Comparison of ENCODE assay signal across 11 cellular contexts in genomic region chr20:43942213-43942590, GRCh38. TPM values are rescaled to one million over a fixed set of nuclear protein-coding genes. Genes with fewer than 3 reads are reported as not detected.
DNase-seq lines count a peak whose midpoint lies in the region; ATAC-seq, FAIRE-seq and TF ChIP-seq lines count a peak whose summit lies in the region.
"Had no signal": no experiment of that assay in that cellular context is flagged by ENCODE, and none has a peak within 500 bp of the region (broad histone marks: within the 10 kb centered on the region; RNA-seq: fewer than 3 reads in every experiment).

No MANE protein-coding gene starts in this region.

- H4K20me1 ChIP-seq in OCI-LY7 (ENCODE audit: insufficient read depth, low read length) = no peaks in the 10 kb centered on the region

- H3K9me3 ChIP-seq in heart right ventricle = no peaks in the 10 kb centered on the region
- H3K9me3 ChIP-seq in right atrium auricular region = no peaks in the 10 kb centered on the region
- H3K9me3 ChIP-seq in OCI-LY7 (ENCODE audit: low read length) = no peaks in the 10 kb centered on the region
- no peaks in the 10 kb centered on the region for H3K9me3 ChIP-seq in esophagus muscularis mucosa
- H3K9me3 ChIP-seq in effector memory CD4-positive, alpha-beta T cell (ENCODE audit: control insufficient read depth, low read length) = no peaks in the 10 kb centered on the region
- H3K9me3 ChIP-seq: Caco-2 had no signal

- peaks cover 0 to 12% (median 0%) of the 10 kb centered on the region in 7 donors for H3K27me3 ChIP-seq in heart right ventricle
- H3K27me3 ChIP-seq in right atrium auricular region = no peaks in the 10 kb centered on the region
- H3K27me3 ChIP-seq in esophagus muscularis mucosa = no peaks in the 10 kb centered on the region
- no peaks in the 10 kb centered on the region for H3K27me3 ChIP-seq in effector memory CD4-positive, alpha-beta T cell (replicated peaks; ENCODE audit: control insufficient read depth, insufficient read depth, low read length, poor library complexity, severe bottlenecking)

- POLR2A ChIA-PET in OCI-LY7 (lab: Charles Lee) = interaction anchor here (1.0 to 1.3 kb wide), 3 partner anchors 17 to 134 kb away, joined by 3 read pairs; no protein-coding TSS in a partner anchor

- 77 to 84% methylated on average over 1 of the region's 1 CpG for WGBS in heart right ventricle, 2 donors
- WGBS in esophagus muscularis mucosa = 100% methylated on average over 1 of the region's 1 CpG

- no peak for ATAC-seq in heart right ventricle

- H2AFZ ChIP-seq in OCI-LY7 (ENCODE audit: low read length) = peak overlapping the region; percentile 57; the same call in 1 of the 2 replicates

- H3K4me3 ChIP-seq in heart right ventricle (peak overlapping the region in 1 of 10 donors; percentile 24), right atrium auricular region (no peak overlapping the region), OCI-LY7 (ENCODE audit: low read depth, low read length, poor library complexity, severe bottlenecking) (no peak overlapping the region), esophagus muscularis mucosa (no peak overlapping the region)
- no peak overlapping the region for H3K4me3 ChIP-seq in effector memory CD4-positive, alpha-beta T cell (ENCODE audit: insufficient read depth, low read depth, low read length, poor library complexity, severe bottlenecking)

- H3K4me2 ChIP-seq in OCI-LY7 (ENCODE audit: low read length) = peak overlapping the region; percentile 51; the same call in 1 of the 2 replicates

- H3K4me1 ChIP-seq in heart right ventricle (peaks cover 2 to 83% (median 10%) of the 10 kb centered on the region in 9 donors), right atrium auricular region (peaks cover 0 to 23% of the 10 kb centered on the region in 2 donors), OCI-LY7 (ENCODE audit: insufficient read depth, low read length, poor library complexity, severe bottlenecking) (peaks cover 22% of the 10 kb centered on the region), esophagus muscularis mucosa (peaks cover 22 to 66% (median 53%) of the 10 kb centered on the region in 4 donors)
- peaks cover 22% of the 10 kb centered on the region for H3K4me1 ChIP-seq in effector memory CD4-positive, alpha-beta T cell (ENCODE audit: control insufficient read depth, insufficient read depth, low read length, poor library complexity, severe bottlenecking)
- H3K4me1 ChIP-seq: Caco-2 had no signal

- BruUV-seq in OCI-LY7 (replicated peaks; lab: Mats Ljungman, UMichigan) = no TSS peak

- no peak for TF ChIP-seq POLR2A in esophagus muscularis mucosa (IDR thresholded peaks at IDR 0.05; ENCODE audit: low read depth)

- H3K27ac ChIP-seq in heart right ventricle = peak overlapping the region in 6 of 10 donors; percentile 1 to 85 (median 40)
- no peak overlapping the region for H3K27ac ChIP-seq in right atrium auricular region
- no peak overlapping the region for H3K27ac ChIP-seq in OCI-LY7 (ENCODE audit: low read depth, low read length, poor library complexity, severe bottlenecking)
- H3K27ac ChIP-seq in esophagus muscularis mucosa (replicated peaks in 1 of 4) = peak overlapping the region in 3 of 4 donors; percentile 28 to 52 (median 33)
- H3K27ac ChIP-seq in effector memory CD4-positive, alpha-beta T cell (ENCODE audit: insufficient read depth, low read length, poor library complexity, severe bottlenecking) = no peak overlapping the region

- no peaks in the 10 kb centered on the region for H3K79me2 ChIP-seq in OCI-LY7 (ENCODE audit: insufficient read depth, low read depth, low read length)

- no peak for TF ChIP-seq CTCF in heart right ventricle (IDR thresholded peaks at IDR 0.05)
- TF ChIP-seq CTCF in right atrium auricular region (IDR thresholded peaks at IDR 0.05) = no peak
- no peak for TF ChIP-seq CTCF in OCI-LY7 (conservative IDR thresholded peaks at IDR 0.05; ENCODE audit: low read length)
- TF ChIP-seq CTCF in esophagus muscularis mucosa (IDR thresholded peaks at IDR 0.05) = no peak

- no peak for TF ChIP-seq EP300 in esophagus muscularis mucosa (IDR thresholded peaks at IDR 0.05)

- no peaks in the 10 kb centered on the region for H3K9me2 ChIP-seq in OCI-LY7 (ENCODE audit: insufficient read depth, low read length)

- intact Hi-C loops in heart right ventricle (cut with DNase I) = no loop called here
- intact Hi-C loops in OCI-LY7 (cut with micrococcal nuclease; ENCODE audit: unreplicated experiment) = no loop called here
- intact Hi-C loops in esophagus muscularis mucosa (cut with DNase I) = no loop called here

- CTCF ChIA-PET in OCI-LY7 (lab: Charles Lee; ENCODE audit: unreplicated experiment) = no interaction called here

- no peaks in the 10 kb centered on the region for H3K36me3 ChIP-seq in heart right ventricle
- no peaks in the 10 kb centered on the region for H3K36me3 ChIP-seq in right atrium auricular region
- H3K36me3 ChIP-seq in OCI-LY7 (ENCODE audit: insufficient read depth, low read length) = no peaks in the 10 kb centered on the region
- no peaks in the 10 kb centered on the region for H3K36me3 ChIP-seq in esophagus muscularis mucosa
- no peaks in the 10 kb centered on the region for H3K36me3 ChIP-seq in effector memory CD4-positive, alpha-beta T cell (ENCODE audit: control insufficient read depth, insufficient read depth, low read length)

- DNase-seq in heart right ventricle (no peak), right atrium auricular region (ENCODE audit: low spot score) (no peak), OCI-LY7 (ENCODE audit: low spot score) (no peak), esophagus muscularis mucosa (ENCODE audit: extremely low spot score) (no peak), urothelium cell line (ENCODE audit: low spot score) (no peak), ureter (ENCODE audit: low spot score) (no peak), NCI-H128 (lab: John Stamatoyannopoulos, UW; ENCODE audit: unreplicated experiment) (no peak)
- no peak for DNase-seq in effector memory CD4-positive, alpha-beta T cell
- DNase-seq: Caco-2 had no signal

- peak; percentile 66 for FAIRE-seq in urothelium cell line (lab: Jason Lieb, UNC)
- FAIRE-seq: colon had no signal

RNA-seq across cellular contexts. Expression of gene TOX2, which starts 27.6 kb away (rescaled TPM):
- total RNA-seq in heart right ventricle (1 to 10 TPM in 4 of 10 donors, under 1 TPM in 6; 0.25 to 1.6 (median 0.79) TPM), right atrium auricular region (under 1 TPM; 0.30 to 0.63 TPM), OCI-LY7 (2022) (0.23 and 0.39 TPM in 2 replicates), esophagus muscularis mucosa (10 to 100 TPM; 19.4 to 39.5 (median 32.8) TPM), ureter (3.9 TPM)
- polyA plus RNA-seq in heart right ventricle = 1 to 10 TPM; 1.5 to 2.0 TPM
- total RNA-seq in OCI-LY7 (2014; rRNA removed; shearing (Covaris generic)) = not detected in 2 replicates
- total RNA-seq: Caco-2, renal cortical epithelial cell had no signal

Comparison
In these comparisons a context has a peak if more than half of its experiments do, and no peak if none do; other contexts are left out.
1. H3K27ac ChIP-seq: peak in heart right ventricle (6 of 10) and esophagus muscularis mucosa (3 of 4); none in right atrium auricular region (0 of 2), OCI-LY7 (single experiment) and effector memory CD4-positive, alpha-beta T cell (single experiment).